In the genomic region with DNA sequence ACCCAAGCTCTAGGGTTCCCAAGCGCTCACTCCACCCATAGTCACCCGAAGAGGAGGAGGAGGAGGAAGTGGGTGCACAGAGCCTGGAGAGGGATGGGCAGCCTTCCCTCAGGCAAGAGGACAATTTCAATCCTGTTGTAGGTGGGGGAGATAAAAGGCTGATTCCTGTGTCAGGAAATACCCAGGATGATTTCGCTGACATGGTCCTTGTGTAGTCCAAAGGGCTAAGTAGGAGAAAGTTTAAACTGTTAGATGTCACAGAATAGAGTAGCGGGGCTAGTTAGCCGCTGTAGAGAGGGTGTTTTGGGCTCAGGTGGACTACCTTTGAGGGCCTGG, we compare ENCODE assay signal across 15 cellular contexts. TPM values are rescaled to one million over a fixed set of nuclear protein-coding genes. Genes with fewer than 3 reads are reported as not detected.
A peak's percentile ranks its signal among the peaks of the same experiment; 100 is the strongest.
DNase-seq lines count a peak whose midpoint lies in the region; ATAC-seq and TF ChIP-seq lines count a peak whose summit lies in the region.
"Had no signal": no experiment of that assay in that cellular context is flagged by ENCODE, and none has a peak within 500 bp of the region (broad histone marks: within the 10 kb centered on the region; RNA-seq: fewer than 3 reads in every experiment).

No MANE protein-coding gene starts in this region.

- no peak overlapping the region for H3K27ac Mint-ChIP-seq in MCF 10A (ENCODE audit: low read depth, unreplicated experiment)
- H3K27ac Mint-ChIP-seq in T-helper 17 cell = peak overlapping the region; percentile 92
- H3K27ac Mint-ChIP-seq in endodermal cell = peak overlapping the region; percentile 39
- H3K27ac Mint-ChIP-seq in type B pancreatic cell = no peak overlapping the region

- peaks cover 16% of the 10 kb centered on the region for H3K79me2 ChIP-seq in mammary epithelial cell (ENCODE audit: insufficient read depth, low read length)

- H3K36me3 Mint-ChIP-seq in MCF 10A (ENCODE audit: insufficient read depth, unreplicated experiment) (peaks cover 12% of the 10 kb centered on the region), T-helper 17 cell (ENCODE audit: low read depth) (peaks cover 4% of the 10 kb centered on the region), endodermal cell (ENCODE audit: low read depth) (peaks cover 17% of the 10 kb centered on the region), type B pancreatic cell (peaks cover 7% of the 10 kb centered on the region)

- H3K4me1 ChIP-seq in mammary epithelial cell (ENCODE audit: insufficient read depth, low read length) (peaks cover 9% of the 10 kb centered on the region), endodermal cell (ENCODE audit: control insufficient read depth, insufficient read depth, low read length) (peaks cover 6% of the 10 kb centered on the region)

- POLR2A ChIA-PET in MCF 10A (lab: Yijun Ruan, JAX) = interaction anchor here (0.6 to 3.1 kb wide), 3 partner anchors 22 to 161 kb away, joined by 3 to 21 read pairs (median 9); a partner anchor contains a TSS

- no peaks in the 10 kb centered on the region for H3K9me3 ChIP-seq in mammary epithelial cell (replicated peaks; ENCODE audit: insufficient read depth, low read length)
- no peaks in the 10 kb centered on the region for H3K9me3 ChIP-seq in T-helper 17 cell (ENCODE audit: control insufficient read depth, low read length, poor library complexity, severe bottlenecking)
- H3K9me3 ChIP-seq in endodermal cell (ENCODE audit: control insufficient read depth, low read length) = no peaks in the 10 kb centered on the region
- H3K9me3 ChIP-seq: tibial artery had no signal

- H3K4me3 ChIP-seq in mammary epithelial cell (replicated peaks in 1 of 3; ENCODE audit: insufficient read depth in 1 of 3, low read depth in 2 of 3, low read length in 3 of 3) (no peak overlapping the region), endodermal cell (ENCODE audit: low read length) (no peak overlapping the region)
- H3K4me3 ChIP-seq: cardiac muscle cell had no signal

- DNase-seq in mammary epithelial cell = no peak
- DNase-seq in MCF 10A (ENCODE audit: unreplicated experiment) = no peak
- no peak for DNase-seq in T-helper 17 cell
- DNase-seq in endodermal cell = peak; percentile 55
- DNase-seq in type B pancreatic cell (ENCODE audit: extremely low spot score, unreplicated experiment) = no peak
- no peak for DNase-seq in globus pallidus (ENCODE audit: low spot score)
- DNase-seq in NCI-H526 (lab: John Stamatoyannopoulos, UW) = no peak
- no peak for DNase-seq in NCI-H187 (lab: John Stamatoyannopoulos, UW)
- DNase-seq: activated gamma-delta T cell treated with Interleukin-2 at 50 U/mL for 16 hours, DMS79 treated with DMSO at 0.1 percent for 48 hours, NCI-H1105 treated with DMSO at 0.1 percent for 48 hours, tibial artery had no signal

- H4K20me1 ChIP-seq in mammary epithelial cell (ENCODE audit: insufficient read depth, low read length) = no peaks in the 10 kb centered on the region

- H3K27me3 Mint-ChIP-seq in MCF 10A (ENCODE audit: insufficient read depth, unreplicated experiment) (no peaks in the 10 kb centered on the region), T-helper 17 cell (no peaks in the 10 kb centered on the region), endodermal cell (ENCODE audit: insufficient read depth) (no peaks in the 10 kb centered on the region), type B pancreatic cell (no peaks in the 10 kb centered on the region)

- 93% methylated on average over 4 of the region's 5 CpGs for WGBS in mammary epithelial cell (ENCODE audit: low coverage, missing lambda C conversion rate)
- WGBS in endodermal cell (ENCODE audit: insufficient coverage in 1 of 2, insufficient read length in 1 of 2), 2 experiments = 96 to 100% methylated on average over 3 to 4 of the region's 5 CpGs

- no peak overlapping the region for H3K27ac ChIP-seq in mammary epithelial cell (ENCODE audit: insufficient read depth, low read depth, low read length)
- no peak overlapping the region for H3K27ac ChIP-seq in endodermal cell (ENCODE audit: low read depth, low read length)

- H3K36me3 ChIP-seq in mammary epithelial cell (ENCODE audit: insufficient read depth, low read length) (peaks cover 3% of the 10 kb centered on the region), endodermal cell (ENCODE audit: control insufficient read depth, insufficient read depth, low read length) (peaks cover 24% of the 10 kb centered on the region)

- CTCF ChIA-PET in mammary epithelial cell (lab: Charles Lee; ENCODE audit: low non-redundant PET) = no interaction called here
- CTCF ChIA-PET in MCF 10A (lab: Yijun Ruan, JAX) = interaction anchor here (0.6 to 3.0 kb wide), 2 partner anchors 174 to 182 kb away, joined by 4 to 13 read pairs; no protein-coding TSS in a partner anchor

- in situ Hi-C loops in mammary epithelial cell (cut with MboI; ENCODE audit: low sequenced_read_pairs in 2 of 2) = no loop called here

- no peak for ATAC-seq in T-helper 17 cell
- ATAC-seq: activated CD4-positive, CD25-positive, alpha-beta regulatory T cell treated with anti-CD3 and anti-CD28 coated beads, Interleukin-2, amount 50 U/mL, for 24 hours had no signal

- H3K4me3 Mint-ChIP-seq in MCF 10A (ENCODE audit: unreplicated experiment) (no peak overlapping the region), T-helper 17 cell (no peak overlapping the region), endodermal cell (peak overlapping the region; percentile 97), type B pancreatic cell (peak overlapping the region; percentile 72)

- no TSS peak for BruUV-seq in mammary epithelial cell (replicated peaks; lab: Mats Ljungman, UMichigan)
- no TSS peak for BruUV-seq in MCF 10A (replicated peaks; lab: Mats Ljungman, UMichigan)

- TF ChIP-seq CTCF in mammary epithelial cell (conservative IDR thresholded peaks at IDR 0.05 in 1 of 2, IDR thresholded peaks at IDR 0.05 in 1 of 2; ENCODE audit: extremely low read depth in 1 of 2, insufficient read depth in 1 of 2, low read depth in 1 of 2, low read length in 2 of 2) (no peak), MCF 10A (IDR thresholded peaks at IDR 0.05; ENCODE audit: unreplicated experiment) (no peak), endodermal cell (conservative IDR thresholded peaks at IDR 0.05) (no peak), type B pancreatic cell (conservative IDR thresholded peaks at IDR 0.05) (no peak)

- H3K4me2 ChIP-seq in mammary epithelial cell (ENCODE audit: insufficient read depth, low read depth, low read length) = no peak overlapping the region

- H3K9ac ChIP-seq in mammary epithelial cell (ENCODE audit: insufficient read depth, low read length) (no peak overlapping the region), endodermal cell (ENCODE audit: extremely low read depth, low read length, poor library complexity, severe bottlenecking) (no peak overlapping the region)

- no peaks in the 10 kb centered on the region for H3K9me3 Mint-ChIP-seq in MCF 10A (ENCODE audit: unreplicated experiment)
- H3K9me3 Mint-ChIP-seq in endodermal cell = peaks cover 3% of the 10 kb centered on the region
- H3K9me3 Mint-ChIP-seq in type B pancreatic cell = no peaks in the 10 kb centered on the region

- intact Hi-C loops in mammary epithelial cell (cut with micrococcal nuclease) (loop anchor here (10.0 kb wide), 1 partner anchor 200 kb away; a partner anchor contains a TSS), MCF 10A (cut with micrococcal nuclease) (no loop called here)

- H3K4me1 Mint-ChIP-seq in MCF 10A (ENCODE audit: insufficient read depth, unreplicated experiment) (peaks cover 5% of the 10 kb centered on the region), T-helper 17 cell (peaks cover 18% of the 10 kb centered on the region), endodermal cell (peaks cover 15% of the 10 kb centered on the region), type B pancreatic cell (ENCODE audit: unreplicated experiment) (peaks cover 16% of the 10 kb centered on the region)

- dilution Hi-C loops in mammary epithelial cell (cut with HindIII; ENCODE audit: low sequenced_read_pairs) = no loop called here

- H3K27me3 ChIP-seq in mammary epithelial cell (ENCODE audit: insufficient read depth, low read length) = no peaks in the 10 kb centered on the region
- no peaks in the 10 kb centered on the region for H3K27me3 ChIP-seq in endodermal cell (ENCODE audit: control insufficient read depth, insufficient read depth, low read length, poor library complexity, severe bottlenecking)
- H3K27me3 ChIP-seq: cardiac muscle cell, tibial artery had no signal

- H2AFZ ChIP-seq in mammary epithelial cell (ENCODE audit: low read depth, low read length) = peak overlapping the region; percentile 18

RNA-seq across cellular contexts. Expression of a gene that starts 1.3 kb away (rescaled TPM):
- total RNA-seq in mammary epithelial cell = 100 to 1,000 TPM; 102 to 111 TPM
- polyA plus RNA-seq in mammary epithelial cell = 55.8 TPM
- 98.8 TPM for polyA minus RNA-seq in mammary epithelial cell
- total RNA-seq in MCF 10A (2022) = 80.8 and 106 TPM in 2 replicates
- 10 to 100 TPM; 80.7 to 85.3 TPM for total RNA-seq in T-helper 17 cell
- total RNA-seq in endodermal cell = 100 to 1,000 TPM; 159 to 187 TPM
- 83.1 TPM for polyA plus RNA-seq in endodermal cell (2013, experiment 1 of 2)
- polyA plus RNA-seq in endodermal cell (2013, experiment 2 of 2) = 82.3 TPM
- 171 and 201 TPM in 2 replicates for total RNA-seq in type B pancreatic cell (ENCODE audit: low replicate concordance)

RNA-seq across cellular contexts. Expression of a gene that starts 25.9 kb away (rescaled TPM):
- total RNA-seq in mammary epithelial cell (not detected), MCF 10A (2022) (not detected in 2 replicates), T-helper 17 cell (under 1 TPM in 1 of 2 donors, not detected in 1; 0.68 TPM), endodermal cell (under 1 TPM in 1 of 2 donors, not detected in 1; 0.09 TPM), type B pancreatic cell (ENCODE audit: low replicate concordance) (0.29 TPM in 1 of 2 replicates, not detected in the other)
- polyA plus RNA-seq in mammary epithelial cell = not detected
- not detected for polyA minus RNA-seq in mammary epithelial cell
- not detected for polyA plus RNA-seq in endodermal cell (2013, experiment 1 of 2)
- not detected for polyA plus RNA-seq in endodermal cell (2013, experiment 2 of 2)
- total RNA-seq: cardiac muscle cell, pulmonary artery endothelial cell had no signal

RNA-seq across cellular contexts. Expression of a gene that starts 30.3 kb away (rescaled TPM):
- total RNA-seq in mammary epithelial cell (not detected), MCF 10A (2022) (0.37 TPM in 1 of 2 replicates, not detected in the other), T-helper 17 cell (under 1 TPM; 0.55 to 0.96 TPM), endodermal cell (not detected), type B pancreatic cell (ENCODE audit: low replicate concordance) (0.94 and 1.3 TPM in 2 replicates)
- polyA plus RNA-seq in mammary epithelial cell = 0.15 TPM
- polyA minus RNA-seq in mammary epithelial cell = not detected
- polyA plus RNA-seq in endodermal cell (2013, experiment 1 of 2) = not detected
- polyA plus RNA-seq in endodermal cell (2013, experiment 2 of 2) = not detected
- total RNA-seq: cardiac muscle cell, pulmonary artery endothelial cell had no signal

RNA-seq across cellular contexts. Expression of a gene that starts 32.5 kb away (rescaled TPM):
- 100 to 1,000 TPM in 1 of 2 donors, 10 to 100 TPM in 1; 24.5 to 102 TPM for total RNA-seq in mammary epithelial cell
- 63.7 TPM for polyA plus RNA-seq in mammary epithelial cell
- 88.5 TPM for polyA minus RNA-seq in mammary epithelial cell
- total RNA-seq in MCF 10A (2022) = 80.8 and 106 TPM in 2 replicates
- 10 to 100 TPM; 80.4 to 89.2 TPM for total RNA-seq in T-helper 17 cell
- total RNA-seq in endodermal cell = 10 to 100 TPM; 73.9 to 78.0 TPM
- 63.0 TPM for polyA plus RNA-seq in endodermal cell (2013, experiment 1 of 2)
- polyA plus RNA-seq in endodermal cell (2013, experiment 2 of 2) = 58.3 TPM
- total RNA-seq in type B pancreatic cell (ENCODE audit: low replicate concordance) = 86.7 and 89.6 TPM in 2 replicates

RNA-seq across cellular contexts. Expression of a gene that starts 36.2 kb away (rescaled TPM):
- not detected for total RNA-seq in mammary epithelial cell
- not detected for polyA plus RNA-seq in mammary epithelial cell
- polyA minus RNA-seq in mammary epithelial cell = not detected
- total RNA-seq in MCF 10A (2022) = not detected in 2 replicates
- total RNA-seq in T-helper 17 cell = 1 to 10 TPM; 1.3 to 2.1 TPM
- 10 to 100 TPM; 17.8 to 23.6 TPM for total RNA-seq in endodermal cell
- 12.3 TPM for polyA plus RNA-seq in endodermal cell (2013, experiment 1 of 2)
- polyA plus RNA-seq in endodermal cell (2013, experiment 2 of 2) = 12.8 TPM
- total RNA-seq in type B pancreatic cell (ENCODE audit: low replicate concordance) = 5.3 and 18.2 TPM in 2 replicates
- total RNA-seq: pulmonary artery endothelial cell had no signal

Comparison
In these comparisons a context has a peak if more than half of its experiments do, and no peak if none do; other contexts are left out.
1. H3K27ac Mint-ChIP-seq: peak in T-helper 17 cell (single experiment) and endodermal cell (single experiment); none in MCF 10A (single experiment) and type B pancreatic cell (single experiment).
2. H3K4me3 Mint-ChIP-seq: peak in endodermal cell (single experiment) and type B pancreatic cell (single experiment); none in MCF 10A (single experiment) and T-helper 17 cell (single experiment).